Comparison of ENCODE assay signal across 27 cellular contexts in the genomic region with DNA sequence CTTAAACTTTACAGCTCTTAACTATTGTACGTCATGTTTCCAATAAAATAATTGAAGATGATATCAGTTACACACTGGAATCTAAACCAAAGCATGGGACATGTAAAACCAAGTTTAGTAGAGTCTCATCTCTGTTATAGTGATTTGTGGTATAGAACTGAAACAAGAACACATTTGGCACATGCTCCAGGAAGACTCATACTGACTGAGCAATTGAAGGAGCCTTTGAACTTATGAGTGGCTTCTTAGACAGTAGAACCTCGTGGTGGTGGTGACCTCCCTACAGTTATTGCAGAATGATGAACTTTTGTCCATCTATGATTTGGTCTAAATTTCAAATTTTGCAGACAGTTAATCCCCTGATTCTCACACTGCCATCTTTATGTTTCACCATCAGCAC.
"Had no signal": no experiment of that assay in that cellular context is flagged by ENCODE, and none has a peak within 500 bp of the region (broad histone marks: within the 10 kb centered on the region; RNA-seq: fewer than 3 reads in every experiment).

No MANE protein-coding gene starts in this region.

- H3K9ac ChIP-seq: parathyroid adenoma had no signal

- H3K27me3 Mint-ChIP-seq: memory B cell; natural killer cell treated with Interleukin-12 subunit alpha and Interleukin-12 subunit beta and Interleukin-15 and Interleukin-18, amount 100 ng/mL, for 72 hours; progenitor cell of endocrine pancreas; stimulated activated memory B cell treated with anti-CD40 and anti-IgM and Interleukin-4, amounts not matched to agents 10 μg/mL and 1 μg/mL and 100 μg/mL, for 72 hours had no signal

- H3K4me1 ChIP-seq: gastroesophageal sphincter, heart left ventricle, parathyroid adenoma, right lobe of liver, testis, tibial nerve, upper lobe of left lung had no signal

- H3K27ac ChIP-seq: esophagus squamous epithelium, foreskin keratinocyte, gastroesophageal sphincter, heart left ventricle, hepatocyte, neutrophil, parathyroid adenoma, right lobe of liver, testis, tibial nerve, upper lobe of left lung had no signal

- H3K36me3 Mint-ChIP-seq: memory B cell; natural killer cell treated with Interleukin-12 subunit alpha and Interleukin-12 subunit beta and Interleukin-15 and Interleukin-18, amount 100 ng/mL, for 72 hours; stimulated activated memory B cell treated with anti-CD40 and anti-IgM and Interleukin-4, amounts not matched to agents 10 μg/mL and 1 μg/mL and 100 μg/mL, for 72 hours had no signal

- DNase-seq: cerebellar nuclear complex; dermis blood vessel endothelial cell; effector memory CD4-positive, alpha-beta T cell; erythroblast; esophagus squamous epithelium; foreskin keratinocyte; heart left ventricle; kidney; right lobe of liver; stimulated activated CD4-positive, alpha-beta T cell treated with anti-CD3 and anti-CD28 coated beads, Interleukin-2, amount 100 ng/mL, for 24 hours; stimulated activated CD4-positive, alpha-beta T cell treated with anti-CD3 and anti-CD28 coated beads, Interleukin-4, amount 100 ng/mL, for 4 hours; stimulated activated naive CD8-positive, alpha-beta T cell treated with anti-CD3 and anti-CD28 coated beads, Interleukin-15, Interleukin-2, amounts not matched to agents 100 U/mL and 50 U/mL, for 24 hours; substantia nigra; testis; upper lobe of left lung had no signal

- H2AFZ ChIP-seq: hepatocyte, parathyroid adenoma had no signal

- H3K9me3 ChIP-seq: esophagus squamous epithelium, gastroesophageal sphincter, heart left ventricle, neutrophil, right lobe of liver, testis, tibial nerve, upper lobe of left lung had no signal

- H3K27me3 ChIP-seq: esophagus squamous epithelium, foreskin keratinocyte, gastroesophageal sphincter, heart left ventricle, hepatocyte, neutrophil, right lobe of liver, testis, tibial nerve, upper lobe of left lung had no signal

- H3K4me3 ChIP-seq: esophagus squamous epithelium, gastroesophageal sphincter, heart left ventricle, hepatocyte, lung, right lobe of liver, testis, tibial nerve, upper lobe of left lung had no signal

- H3K4me3 Mint-ChIP-seq: memory B cell; natural killer cell treated with Interleukin-12 subunit alpha and Interleukin-12 subunit beta and Interleukin-15 and Interleukin-18, amount 100 ng/mL, for 72 hours; neural crest cell; stimulated activated memory B cell treated with anti-CD40 and anti-IgM and Interleukin-4, amounts not matched to agents 10 μg/mL and 1 μg/mL and 100 μg/mL, for 72 hours had no signal

- ATAC-seq: foreskin keratinocyte; gastroesophageal sphincter; heart left ventricle; left lobe of liver; natural killer cell treated with Interleukin-12 subunit alpha and Interleukin-12 subunit beta and Interleukin-15 and Interleukin-18, amount 100 ng/mL, for 72 hours; right lobe of liver; stimulated activated memory B cell treated with anti-CD40 and anti-IgM and Interleukin-4, amounts not matched to agents 10 μg/mL and 1 μg/mL and 100 μg/mL, for 72 hours; stimulated activated naive CD8-positive, alpha-beta T cell treated with anti-CD3 and anti-CD28 coated beads, Interleukin-15, Interleukin-2, amounts not matched to agents 100 U/mL and 50 U/mL, for 24 hours had no signal

- H3K9me3 Mint-ChIP-seq: memory B cell, neural crest cell had no signal

- H3K4me2 ChIP-seq: hepatocyte had no signal

- H3K4me1 Mint-ChIP-seq: memory B cell; neural crest cell; stimulated activated memory B cell treated with anti-CD40 and anti-IgM and Interleukin-4, amounts not matched to agents 10 μg/mL and 1 μg/mL and 100 μg/mL, for 72 hours had no signal

- H3K36me3 ChIP-seq: esophagus squamous epithelium, gastroesophageal sphincter, heart left ventricle, neutrophil, right lobe of liver, tibial nerve, upper lobe of left lung had no signal

- H3K27ac Mint-ChIP-seq: memory B cell; natural killer cell treated with Interleukin-12 subunit alpha and Interleukin-12 subunit beta and Interleukin-15 and Interleukin-18, amount 100 ng/mL, for 72 hours; progenitor cell of endocrine pancreas; stimulated activated memory B cell treated with anti-CD40 and anti-IgM and Interleukin-4, amounts not matched to agents 10 μg/mL and 1 μg/mL and 100 μg/mL, for 72 hours had no signal

- H3K79me2 ChIP-seq: hepatocyte, parathyroid adenoma had no signal
